Comparison of ENCODE assay signal across 21 cellular contexts in genomic region chr5:115531787-115532367, GRCh38. TPM values are rescaled to one million over a fixed set of nuclear protein-coding genes. Genes with fewer than 3 reads are reported as not detected.
DNase-seq lines count a peak whose midpoint lies in the region; ATAC-seq, FAIRE-seq and TF ChIP-seq lines count a peak whose summit lies in the region.
"Had no signal": no experiment of that assay in that cellular context is flagged by ENCODE, and none has a peak within 500 bp of the region (broad histone marks: within the 10 kb centered on the region; RNA-seq: fewer than 3 reads in every experiment).

No MANE protein-coding gene starts in this region.

- TF ChIP-seq RAD21 in IMR-90 (IDR thresholded peaks at IDR 0.05; ENCODE audit: low read length), result no peak

- H3K23ac ChIP-seq in IMR-90 (ENCODE audit: low read depth, low read length), result no peak overlapping the region

- H3K9me3 ChIP-seq in IMR-90 (ENCODE audit: control insufficient read depth, insufficient read depth, low read length) (no peaks in the 10 kb centered on the region), astrocyte (ENCODE audit: insufficient read depth, low read depth, low read length) (no peaks in the 10 kb centered on the region)
- H3K9me3 ChIP-seq: Caco-2 had no signal

- no peak overlapping the region for H2BK5ac ChIP-seq in IMR-90 (ENCODE audit: low read depth, low read length, poor library complexity, severe bottlenecking)

- TF ChIP-seq POLR2A in IMR-90 (IDR thresholded peaks at IDR 0.05; ENCODE audit: low read depth, low read length), result no peak

- H3K27me3 ChIP-seq in ACC112 (ENCODE audit: insufficient read depth, low read length), result no peaks in the 10 kb centered on the region
- H3K27me3 ChIP-seq in IMR-90 (ENCODE audit: control insufficient read depth, insufficient read depth, low read length), result no peaks in the 10 kb centered on the region
- H3K27me3 ChIP-seq in astrocyte (ENCODE audit: insufficient read depth, low read length), result no peaks in the 10 kb centered on the region

- no CpG with 5 or more reads among the region's 1 CpG for WGBS in IMR-90 (ENCODE audit: extremely low coverage in 2 of 2, insufficient read length in 1 of 2), 2 experiments

- FAIRE-seq in astrocyte (lab: Jason Lieb, UNC), result no peak

- no peak overlapping the region for H4K8ac ChIP-seq in IMR-90 (ENCODE audit: low read depth in 2 of 2, low read length in 2 of 2)

- POLR2A ChIA-PET in IMR-90 (lab: Charles Lee; ENCODE audit: unreplicated experiment), result no interaction called here

- H3K27ac Mint-ChIP-seq in astrocyte (ENCODE audit: unreplicated experiment) (no peak overlapping the region), mesothelial cell of epicardium (peak overlapping the region; percentile 41)
- H3K27ac Mint-ChIP-seq: activated T-cell treated with anti-CD3 and anti-CD28 coated beads, Interleukin-2, amount 50 U/mL, for 24 hours; progenitor cell of endocrine pancreas; T-cell had no signal

- H3K36me3 Mint-ChIP-seq in astrocyte (ENCODE audit: low read depth, unreplicated experiment) (peaks cover 14% of the 10 kb centered on the region), mesothelial cell of epicardium (peaks cover 25% of the 10 kb centered on the region)

- H3K9me3 Mint-ChIP-seq in astrocyte (ENCODE audit: unreplicated experiment) (no peaks in the 10 kb centered on the region), mesothelial cell of epicardium (peaks cover 15% of the 10 kb centered on the region)
- H3K9me3 Mint-ChIP-seq: activated T-cell treated with anti-CD3 and anti-CD28 coated beads, Interleukin-2, amount 50 U/mL, for 24 hours; T-cell had no signal

- H4K91ac ChIP-seq in IMR-90 (ENCODE audit: insufficient read depth, low read depth, low read length), result no peak overlapping the region

- no TSS peak for BruUV-seq in IMR-90 (replicated peaks; lab: Mats Ljungman, UMichigan)

- H3K4me1 Mint-ChIP-seq in astrocyte (ENCODE audit: low read depth, unreplicated experiment) (peaks cover 27% of the 10 kb centered on the region), mesothelial cell of epicardium (peaks cover 38% of the 10 kb centered on the region)

- no peak overlapping the region for H3K14ac ChIP-seq in IMR-90 (replicated peaks; ENCODE audit: low read depth, low read length)

- H3K79me1 ChIP-seq in IMR-90 (ENCODE audit: low read depth in 1 of 2, low read length in 2 of 2), result peaks cover 5 to 34% of the 10 kb centered on the region in 2 experiments; a peak in 3 of 4 replicates

- H3K18ac ChIP-seq in IMR-90 (ENCODE audit: low read depth, low read length), result no peak overlapping the region

- peaks cover 95% of the 10 kb centered on the region for H3K79me2 ChIP-seq in ACC112 (ENCODE audit: control insufficient read depth, insufficient read depth, low read length, unreplicated experiment)
- H3K79me2 ChIP-seq in astrocyte (ENCODE audit: insufficient read depth, low read length), result peaks cover 100% of the 10 kb centered on the region

- H3K27me3 Mint-ChIP-seq in astrocyte (ENCODE audit: low read depth, unreplicated experiment) (no peaks in the 10 kb centered on the region), mesothelial cell of epicardium (ENCODE audit: low read depth) (no peaks in the 10 kb centered on the region)
- H3K27me3 Mint-ChIP-seq: activated T-cell treated with anti-CD3 and anti-CD28 coated beads, Interleukin-2, amount 50 U/mL, for 24 hours; progenitor cell of endocrine pancreas; T-cell had no signal

- H4K20me1 ChIP-seq in IMR-90 (ENCODE audit: insufficient read depth, low read length) (peaks cover 47% of the 10 kb centered on the region; the same call in 1 of the 2 replicates), astrocyte (ENCODE audit: insufficient read depth, low read length) (peaks cover 65% of the 10 kb centered on the region)

- H3K4me2 ChIP-seq in IMR-90 (ENCODE audit: low read depth, low read length) (0 out of 2 replicates have a peak overlapping the region, but pooled peaks have one; percentile 4), astrocyte (ENCODE audit: low read length) (peak overlapping the region; percentile 23)

- H3K27ac ChIP-seq in ACC112 (ENCODE audit: low read depth, low read length) (peak overlapping the region; percentile 23), IMR-90 (ENCODE audit: insufficient read depth, low read length) (no peak overlapping the region), astrocyte (ENCODE audit: low read depth, low read length) (no peak overlapping the region)
- H3K27ac ChIP-seq: RWPE1, skin epidermis had no signal

- intact Hi-C loops in IMR-90 (cut with micrococcal nuclease), result no loop called here

- H3K36me3 ChIP-seq in ACC112 (ENCODE audit: insufficient read depth, low read length) (peaks cover 43% of the 10 kb centered on the region), IMR-90 (ENCODE audit: control insufficient read depth, insufficient read depth, low read length) (peaks cover 8% of the 10 kb centered on the region), astrocyte (ENCODE audit: insufficient read depth, low read length) (peaks cover 18% of the 10 kb centered on the region)

- CTCF ChIA-PET in IMR-90 (lab: Yijun Ruan, JAX), result no interaction called here

- H2AFZ ChIP-seq in ACC112 (ENCODE audit: low read length, unreplicated experiment) (no peak overlapping the region), IMR-90 (replicated peaks; ENCODE audit: low read length, poor library complexity) (no peak overlapping the region), astrocyte (ENCODE audit: low read depth, low read length) (no peak overlapping the region)

- H3K4me1 ChIP-seq in ACC112 (ENCODE audit: control insufficient read depth, insufficient read depth, low read length, unreplicated experiment) (peaks cover 64% of the 10 kb centered on the region), IMR-90 (ENCODE audit: control insufficient read depth, insufficient read depth, low read length) (peaks cover 4% of the 10 kb centered on the region; the same call in 1 of the 2 replicates), astrocyte (ENCODE audit: insufficient read depth, low read length) (peaks cover 19% of the 10 kb centered on the region)

- no peak overlapping the region for H2BK120ac ChIP-seq in IMR-90 (ENCODE audit: low read depth, low read length)

- H2BK15ac ChIP-seq in IMR-90 (ENCODE audit: low read depth, low read length), result no peak overlapping the region

- H3K9me1 ChIP-seq in IMR-90 (ENCODE audit: insufficient read depth, low read length), result peaks cover 2% of the 10 kb centered on the region

- no peak for TF ChIP-seq CTCF in IMR-90 (conservative IDR thresholded peaks at IDR 0.05; ENCODE audit: low read depth, low read length)
- TF ChIP-seq CTCF in astrocyte (IDR thresholded peaks at IDR 0.05; ENCODE audit: insufficient read depth, low read depth, low read length), result no peak
- no peak for TF ChIP-seq CTCF in mesothelial cell of epicardium (IDR thresholded peaks at IDR 0.05; ENCODE audit: unreplicated experiment)

- in situ Hi-C loops in IMR-90 (cut with MboI; ENCODE audit: low sequenced_read_pairs), result no loop called here

- H2AK9ac ChIP-seq in IMR-90 (replicated peaks; ENCODE audit: low read depth, low read length, poor library complexity), result no peak overlapping the region

- H4K5ac ChIP-seq in IMR-90 (ENCODE audit: low read depth, low read length), result no peak overlapping the region

- DNase-seq in IMR-90, result no peak
- DNase-seq in astrocyte (ENCODE audit: low read depth), result no peak
- DNase-seq in mesothelial cell of epicardium (ENCODE audit: low spot score in 2 of 2, unreplicated experiment in 2 of 2), result no peak
- no peak for DNase-seq in glomerular visceral epithelial cell (ENCODE audit: extremely low spot score)
- no peak for DNase-seq in iPS-NIHi11 (ENCODE audit: low spot score)
- DNase-seq in NCI-H2227 (lab: John Stamatoyannopoulos, UW; ENCODE audit: unreplicated experiment), result no peak
- DNase-seq: activated CD4-positive, alpha-beta T cell treated with anti-CD3 and anti-CD28 coated beads, Interleukin-2, amount 50 U/mL, for 48 hours; activated naive CD4-positive, alpha-beta T cell treated with anti-CD3 and anti-CD28 coated beads, Interleukin-2, amount 50 U/mL, for 16 hours; activated T-cell treated with anti-CD3 and anti-CD28 coated beads, Interleukin-2, amount 50 U/mL, for 24 hours; AML-193; Caco-2; NCI-H1436; NCI-H2227 treated with DMSO at 0.1 percent for 48 hours; stimulated activated CD4-positive, alpha-beta T cell treated with anti-CD3 and anti-CD28 coated beads, Interleukin-4, amount 100 ng/mL, for 1 hour; substantia nigra; T-cell had no signal

- no peak overlapping the region for H2BK20ac ChIP-seq in IMR-90 (ENCODE audit: low read depth, low read length)

- no peak overlapping the region for H3K4me3 Mint-ChIP-seq in astrocyte (ENCODE audit: unreplicated experiment)
- no peak overlapping the region for H3K4me3 Mint-ChIP-seq in mesothelial cell of epicardium
- H3K4me3 Mint-ChIP-seq: activated T-cell treated with anti-CD3 and anti-CD28 coated beads, Interleukin-2, amount 50 U/mL, for 24 hours had no signal

- dilution Hi-C loops in IMR-90 (cut with HindIII; ENCODE audit: low sequenced_read_pairs, unreplicated experiment), result no loop called here

- no peak overlapping the region for H2AK5ac ChIP-seq in IMR-90 (ENCODE audit: low read depth, low read length)

- H3K9ac ChIP-seq in IMR-90 (ENCODE audit: low read depth, low read length) (no peak overlapping the region), astrocyte (ENCODE audit: low read length) (no peak overlapping the region)

- ATAC-seq in IMR-90 (ENCODE audit: low read depth), result no peak
- no peak for ATAC-seq in GM21528 (IDR thresholded peaks at IDR 0.05; ENCODE audit: low FRiP score, unreplicated experiment)
- ATAC-seq: T-cell had no signal

- H3K4ac ChIP-seq in IMR-90 (ENCODE audit: low read depth, low read length), result no peak overlapping the region

- H3K4me3 ChIP-seq in ACC112 (ENCODE audit: low read depth, low read length), result peak overlapping the region; percentile 18; the same call in 1 of the 2 replicates
- H3K4me3 ChIP-seq in IMR-90 (ENCODE audit: insufficient read depth, low read depth, low read length), result no peak overlapping the region
- H3K4me3 ChIP-seq in astrocyte (ENCODE audit: insufficient read depth, low read depth, low read length), result no peak overlapping the region
- H3K4me3 ChIP-seq: skin epidermis had no signal

- no peak overlapping the region for H3K56ac ChIP-seq in IMR-90 (ENCODE audit: extremely low read depth, insufficient read depth, low read length)

TF ChIP-seq in IMR-90, 13 proteins besides CTCF, POLR2A, EP300 and RAD21 (continues in another document):
- TF ChIP-seq BHLHE40 (IDR thresholded peaks at IDR 0.05; ENCODE audit: low read depth, low read length), result no peak
- no peak for TF ChIP-seq MXI1 (IDR thresholded peaks at IDR 0.05; ENCODE audit: borderline replicate concordance, low read depth, low read length)
- TF ChIP-seq RFX5 (IDR thresholded peaks at IDR 0.05; ENCODE audit: low read depth, low read length), result no peak

RNA-seq across cellular contexts. Expression of gene FEM1C, which starts 12.7 kb away (rescaled TPM):
- total RNA-seq in IMR-90 (2012; rRNA removed) (21.5 and 30.3 TPM in 2 replicates), astrocyte (20.6 and 22.9 TPM in 2 replicates), mesothelial cell of epicardium (15.2 to 15.9 TPM (median 15.5 TPM) in 3 replicates)
- 5.3 and 6.3 TPM in 2 replicates for polyA plus RNA-seq in IMR-90 (2012; rRNA removed)
- polyA plus RNA-seq in IMR-90 (2012; cell fraction: cytosol; rRNA removed), result 1.4 TPM in 2 replicates
- polyA plus RNA-seq in IMR-90 (2012; cell fraction: nucleus; rRNA removed; ENCODE audit: low replicate concordance), result 1.2 and 11.4 TPM in 2 replicates
